Comparison of ENCODE assay signal across 9 cellular contexts in genomic region chr5:138461343-138462125, GRCh38. TPM values are rescaled to one million over a fixed set of nuclear protein-coding genes. Genes with fewer than 3 reads are reported as not detected.
DNase-seq lines count a peak whose midpoint lies in the region; ATAC-seq and TF ChIP-seq lines count a peak whose summit lies in the region.
"Had no signal": no experiment of that assay in that cellular context is flagged by ENCODE, and none has a peak within 500 bp of the region (broad histone marks: within the 10 kb centered on the region; RNA-seq: fewer than 3 reads in every experiment).

No MANE protein-coding gene starts in this region.

- no peak overlapping the region for H3K4me3 Mint-ChIP-seq in activated naive CD8-positive, alpha-beta T cell treated with anti-CD3 and anti-CD28 coated beads for 36 hours

- H3K36me3 Mint-ChIP-seq in activated naive CD8-positive, alpha-beta T cell treated with anti-CD3 and anti-CD28 coated beads for 36 hours: peaks cover 8% of the 10 kb centered on the region

- WGBS in suprapubic skin: 67% methylated on average over 11 of the region's 11 CpGs

- TF ChIP-seq POLR2A in suprapubic skin (IDR thresholded peaks at IDR 0.05): no peak

- no peaks in the 10 kb centered on the region for H3K27me3 Mint-ChIP-seq in activated naive CD8-positive, alpha-beta T cell treated with anti-CD3 and anti-CD28 coated beads for 36 hours

- ATAC-seq in Right ventricle myocardium superior (ENCODE audit: poor library complexity): no peak
- ATAC-seq in left ventricle myocardium superior: no peak
- ATAC-seq in HG02798 (IDR thresholded peaks at IDR 0.05; ENCODE audit: poor library complexity, unreplicated experiment): no peak
- ATAC-seq in HG03025 (IDR thresholded peaks at IDR 0.05; ENCODE audit: low FRiP score, unreplicated experiment): no peak

- intact Hi-C loops in Right ventricle myocardium superior (cut with DNase I) (no loop called here), left ventricle myocardium superior (cut with micrococcal nuclease) (no loop called here)

- no peaks in the 10 kb centered on the region for H3K9me3 ChIP-seq in cardiac muscle cell (ENCODE audit: low read depth)
- H3K9me3 ChIP-seq in suprapubic skin: no peaks in the 10 kb centered on the region

- H3K27ac Mint-ChIP-seq in activated naive CD8-positive, alpha-beta T cell treated with anti-CD3 and anti-CD28 coated beads for 36 hours: peak overlapping the region; percentile 55

- no peaks in the 10 kb centered on the region for H3K9me3 Mint-ChIP-seq in activated naive CD8-positive, alpha-beta T cell treated with anti-CD3 and anti-CD28 coated beads for 36 hours

- TF ChIP-seq EP300 in suprapubic skin (IDR thresholded peaks at IDR 0.05): no peak

- no peak for TF ChIP-seq CTCF in cardiac muscle cell (IDR thresholded peaks at IDR 0.05; ENCODE audit: low read depth, low read length)
- TF ChIP-seq CTCF in suprapubic skin (IDR thresholded peaks at IDR 0.05): no peak

- no peak overlapping the region for H3K4me3 ChIP-seq in cardiac muscle cell
- no peak overlapping the region for H3K4me3 ChIP-seq in suprapubic skin

- H3K27me3 ChIP-seq in cardiac muscle cell (peaks cover 11% of the 10 kb centered on the region), suprapubic skin (no peaks in the 10 kb centered on the region)

- no peaks in the 10 kb centered on the region for H3K36me3 ChIP-seq in cardiac muscle cell
- H3K36me3 ChIP-seq in suprapubic skin: no peaks in the 10 kb centered on the region

- DNase-seq in cardiac muscle cell (ENCODE audit: low read depth in 1 of 2, low spot score in 1 of 2) (peak in 1 of 2 donors; percentile 88), Right ventricle myocardium superior (no peak), left ventricle myocardium superior (peak; percentile 44), suprapubic skin (ENCODE audit: low spot score in 2 of 2) (no peak), activated gamma-delta T cell treated with Interleukin-2 at 50 U/mL for 16 hours (no peak)
- DNase-seq in activated naive CD8-positive, alpha-beta T cell treated with anti-CD3 and anti-CD28 coated beads for 36 hours: no peak
- DNase-seq: DMS 273 treated with DMSO at 0.1 percent for 48 hours had no signal

- H3K27ac ChIP-seq in cardiac muscle cell (peak overlapping the region; percentile 62), suprapubic skin (peak overlapping the region; percentile 2)

- H3K4me1 ChIP-seq in cardiac muscle cell (ENCODE audit: low read depth) (peaks cover 55% of the 10 kb centered on the region), suprapubic skin (peaks cover 55% of the 10 kb centered on the region)

- peaks cover 42% of the 10 kb centered on the region for H3K4me1 Mint-ChIP-seq in activated naive CD8-positive, alpha-beta T cell treated with anti-CD3 and anti-CD28 coated beads for 36 hours

RNA-seq across cellular contexts. Expression of gene EGR1, which starts 3.7 kb away (rescaled TPM):
- total RNA-seq in cardiac muscle cell: 11.7 and 13.9 TPM in 2 replicates
- 24.5 and 30.5 TPM in 2 replicates for polyA plus RNA-seq in cardiac muscle cell
- 6.8 TPM for total RNA-seq in Right ventricle myocardium superior
- total RNA-seq in activated naive CD8-positive, alpha-beta T cell treated with anti-CD3 and anti-CD28 coated beads for 36 hours: 10 to 100 TPM; 48.0 to 48.1 TPM
- 6.4 TPM for total RNA-seq in left ventricle myocardium superior
- 100 to 1,000 TPM; 130 to 445 (median 257) TPM for total RNA-seq in suprapubic skin

RNA-seq across cellular contexts. Expression of gene REEP2, which starts 22.7 kb away (rescaled TPM):
- total RNA-seq in cardiac muscle cell (42.2 and 56.6 TPM in 2 replicates), Right ventricle myocardium superior (6.1 TPM), left ventricle myocardium superior (6.3 TPM), suprapubic skin (1 to 10 TPM; 1.5 to 2.6 (median 1.8) TPM)
- 46.7 and 53.5 TPM in 2 replicates for polyA plus RNA-seq in cardiac muscle cell
- 1 to 10 TPM; 3.5 to 4.0 TPM for total RNA-seq in activated naive CD8-positive, alpha-beta T cell treated with anti-CD3 and anti-CD28 coated beads for 36 hours
